In the genomic region with DNA sequence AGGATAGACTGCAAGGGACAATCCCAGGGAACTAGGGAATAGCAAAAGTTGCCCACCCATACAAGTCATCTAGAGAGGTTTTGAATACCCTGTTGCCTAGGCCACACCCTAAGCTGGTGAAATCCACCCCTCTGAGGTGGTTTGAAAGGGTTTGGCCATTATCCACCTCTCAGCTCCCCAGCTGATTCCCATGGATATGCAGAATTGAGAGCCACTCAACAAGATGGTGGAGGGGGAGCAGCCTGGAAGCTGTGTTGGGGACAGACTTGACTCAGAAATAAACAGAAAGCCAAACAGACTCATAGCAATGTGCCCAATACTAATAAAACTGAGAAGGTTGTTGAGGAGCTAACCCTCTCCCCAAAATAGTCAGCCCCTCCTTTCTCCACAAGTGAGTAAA, we compare ENCODE assay signal across 36 cellular contexts. TPM values are rescaled to one million over a fixed set of nuclear protein-coding genes. Genes with fewer than 3 reads are reported as not detected.
"Had no signal": no experiment of that assay in that cellular context is flagged by ENCODE, and none has a peak within 500 bp of the region (broad histone marks: within the 10 kb centered on the region; RNA-seq: fewer than 3 reads in every experiment).

No MANE protein-coding gene starts in this region.

- H3K4me3 Mint-ChIP-seq: activated B cell treated with CpG ODN at 0.5 μM for 24 hours; activated CD4-positive, alpha-beta memory T cell treated with anti-CD3 and anti-CD28 coated beads for 36 hours; activated CD4-positive, alpha-beta T cell treated with anti-CD3 and anti-CD28 coated beads, Interleukin-2, amount 10 ng/mL, durations not matched to agents 24 days and 14 days; activated CD8-positive, alpha-beta T cell treated with anti-CD3 and anti-CD28 coated beads for 36 hours; activated naive CD4-positive, alpha-beta T cell treated with anti-CD3 and anti-CD28 coated beads, Interleukin-2, amount 10 ng/mL, durations not matched to agents 7 days and 5 days; activated naive CD4-positive, alpha-beta T cell treated with anti-CD3 and anti-CD28 coated beads, Interleukin-2, amount 50 U/mL, for 24 hours; activated naive CD8-positive, alpha-beta T cell; activated naive CD8-positive, alpha-beta T cell treated with anti-CD3 and anti-CD28 coated beads, Interleukin-2, amount 10 ng/mL, durations not matched to agents 7 days and 5 days; activated naive CD8-positive, alpha-beta T cell treated with anti-CD3 and anti-CD28 coated beads, Interleukin-2, amount 50 U/mL, for 24 hours; activated T-cell treated with anti-CD3 and anti-CD28 coated beads, Interleukin-2, amount 50 U/mL, for 24 hours; brain; central memory CD8-positive, alpha-beta T cell; T-helper 1 cell treated with Interleukin-12 subunit alpha and Interleukin-12 subunit beta and Interleukin-4 antibody, amounts not matched to agents 30 μg/mL and 1 μg/mL, for 36 hours; T-helper 2 cell treated with Interferon-gamma antibody and Interleukin-4, amounts not matched to agents 5 μg/mL and 100 μg/mL, for 36 hours had no signal

- H3K4me3 ChIP-seq: ascending aorta, cardiac muscle cell had no signal

- DNase-seq: activated B cell treated with CpG ODN at 0.5 μM for 24 hours; activated CD4-positive, alpha-beta memory T cell treated with anti-CD3 and anti-CD28 coated beads for 36 hours; activated CD4-positive, alpha-beta T cell treated with anti-CD3 and anti-CD28 coated beads for 4 hours; activated CD4-positive, alpha-beta T cell treated with anti-CD3 and anti-CD28 coated beads, Interleukin-2, amount 10 ng/mL, durations not matched to agents 24 days and 14 days; activated CD4-positive, alpha-beta T cell treated with anti-CD3 and anti-CD28 coated beads, Interleukin-2, amount 50 U/mL, for 1 hour; activated CD4-positive, alpha-beta T cell treated with anti-CD3 and anti-CD28 coated beads, Interleukin-2, amount 50 U/mL, for 4 hours; activated CD4-positive, CD25-positive, alpha-beta regulatory T cell treated with anti-CD3 and anti-CD28 coated beads, Interleukin-2, amount 50 U/mL, for 72 hours; activated CD8-positive, alpha-beta memory T cell treated with anti-CD3 and anti-CD28 coated beads, Interleukin-2, amount 50 U/mL, for 4 hours; activated CD8-positive, alpha-beta T cell treated with anti-CD3 and anti-CD28 coated beads for 36 hours; activated effector memory CD4-positive, alpha-beta T cell treated with Interleukin-2 at 50 U/mL for 16 hours; activated gamma-delta T cell; activated naive CD4-positive, alpha-beta T cell treated with anti-CD3 and anti-CD28 coated beads, Interleukin-2, amount 10 ng/mL, durations not matched to agents 7 days and 5 days; activated naive CD4-positive, alpha-beta T cell treated with Interleukin-2 at 50 U/mL for 16 hours; activated naive CD8-positive, alpha-beta T cell treated with anti-CD3 and anti-CD28 coated beads, Interleukin-2, amount 10 ng/mL, durations not matched to agents 7 days and 5 days; activated naive CD8-positive, alpha-beta T cell treated with anti-CD3 and anti-CD28 coated beads, Interleukin-2, amount 50 U/mL, for 24 hours; activated T-cell treated with anti-CD3 and anti-CD28 coated beads, Interleukin-2, amount 50 U/mL, for 24 hours; activated T-cell treated with anti-CD3 and anti-CD28 coated beads, Interleukin-2, amount 50 U/mL, for 48 hours; amygdala; anterior cingulate cortex; caudate nucleus; cerebellar nuclear complex; T-helper 1 cell; T-helper 2 cell; T-helper 9 cell had no signal

- H3K27ac Mint-ChIP-seq: activated B cell treated with CpG ODN at 0.5 μM for 24 hours; activated CD4-positive, alpha-beta memory T cell treated with anti-CD3 and anti-CD28 coated beads for 36 hours; activated CD4-positive, alpha-beta T cell treated with anti-CD3 and anti-CD28 coated beads, Interleukin-2, amount 10 ng/mL, durations not matched to agents 24 days and 14 days; activated CD8-positive, alpha-beta T cell treated with anti-CD3 and anti-CD28 coated beads for 36 hours; activated naive CD4-positive, alpha-beta T cell treated with anti-CD3 and anti-CD28 coated beads, Interleukin-2, amount 10 ng/mL, durations not matched to agents 7 days and 5 days; activated naive CD4-positive, alpha-beta T cell treated with anti-CD3 and anti-CD28 coated beads, Interleukin-2, amount 50 U/mL, for 24 hours; activated naive CD8-positive, alpha-beta T cell; activated naive CD8-positive, alpha-beta T cell treated with anti-CD3 and anti-CD28 coated beads, Interleukin-2, amount 10 ng/mL, durations not matched to agents 7 days and 5 days; activated naive CD8-positive, alpha-beta T cell treated with anti-CD3 and anti-CD28 coated beads, Interleukin-2, amount 50 U/mL, for 24 hours; activated T-cell treated with anti-CD3 and anti-CD28 coated beads, Interleukin-2, amount 50 U/mL, for 24 hours; activated T-helper 2 cell treated with anti-CD3 and anti-CD28 coated beads, Interferon-gamma antibody, Interleukin-2, Interleukin-4, amounts not matched to agents 10 μg/mL and 5 μg/mL and 100 μg/mL, durations not matched to agents 14 hours and 24 hours and 36 hours; brain; T-helper 1 cell treated with Interleukin-12 subunit alpha and Interleukin-12 subunit beta and Interleukin-4 antibody, amounts not matched to agents 30 μg/mL and 1 μg/mL, for 36 hours; T-helper 2 cell treated with Interferon-gamma antibody and Interleukin-4, amounts not matched to agents 5 μg/mL and 100 μg/mL, for 36 hours had no signal

- H3K9me3 ChIP-seq: ascending aorta had no signal

- H3K27me3 ChIP-seq: ascending aorta, cardiac muscle cell had no signal

- H3K36me3 ChIP-seq: ascending aorta, cardiac muscle cell had no signal

- H3K27me3 Mint-ChIP-seq: activated CD4-positive, alpha-beta T cell treated with anti-CD3 and anti-CD28 coated beads, Interleukin-2, amount 10 ng/mL, durations not matched to agents 24 days and 14 days had no signal

- H3K27ac ChIP-seq: ascending aorta, cardiac muscle cell, VCaP had no signal

- H3K4me1 Mint-ChIP-seq: activated B cell treated with CpG ODN at 0.5 μM for 24 hours; activated CD4-positive, alpha-beta T cell treated with anti-CD3 and anti-CD28 coated beads, Interleukin-2, amount 10 ng/mL, durations not matched to agents 24 days and 14 days; activated naive CD4-positive, alpha-beta T cell treated with anti-CD3 and anti-CD28 coated beads, Interleukin-2, amount 10 ng/mL, durations not matched to agents 7 days and 5 days; activated naive CD4-positive, alpha-beta T cell treated with anti-CD3 and anti-CD28 coated beads, Interleukin-2, amount 50 U/mL, for 24 hours; activated naive CD8-positive, alpha-beta T cell treated with anti-CD3 and anti-CD28 coated beads, Interleukin-2, amount 50 U/mL, for 24 hours; brain; central memory CD8-positive, alpha-beta T cell had no signal

- ATAC-seq: activated CD8-positive, alpha-beta T cell treated with anti-CD3 and anti-CD28 coated beads for 36 hours; activated naive CD8-positive, alpha-beta T cell treated with anti-CD3 and anti-CD28 coated beads, Interleukin-2, amount 50 U/mL, for 24 hours had no signal

- H3K36me3 Mint-ChIP-seq: activated CD4-positive, alpha-beta memory T cell treated with anti-CD3 and anti-CD28 coated beads for 36 hours; activated naive CD4-positive, alpha-beta T cell treated with anti-CD3 and anti-CD28 coated beads, Interleukin-2, amount 10 ng/mL, durations not matched to agents 7 days and 5 days; activated naive CD4-positive, alpha-beta T cell treated with anti-CD3 and anti-CD28 coated beads, Interleukin-2, amount 50 U/mL, for 24 hours; activated naive CD8-positive, alpha-beta T cell; activated naive CD8-positive, alpha-beta T cell treated with anti-CD3 and anti-CD28 coated beads, Interleukin-2, amount 10 ng/mL, durations not matched to agents 7 days and 5 days; brain had no signal

- H3K4me1 ChIP-seq: ascending aorta had no signal

- H3K9me3 Mint-ChIP-seq: activated CD4-positive, alpha-beta memory T cell treated with anti-CD3 and anti-CD28 coated beads for 36 hours; activated CD8-positive, alpha-beta T cell treated with anti-CD3 and anti-CD28 coated beads for 36 hours; activated naive CD4-positive, alpha-beta T cell treated with anti-CD3 and anti-CD28 coated beads, Interleukin-2, amount 10 ng/mL, durations not matched to agents 7 days and 5 days; activated naive CD4-positive, alpha-beta T cell treated with anti-CD3 and anti-CD28 coated beads, Interleukin-2, amount 50 U/mL, for 24 hours; activated naive CD8-positive, alpha-beta T cell treated with anti-CD3 and anti-CD28 coated beads, Interleukin-2, amount 50 U/mL, for 24 hours; activated T-cell treated with anti-CD3 and anti-CD28 coated beads, Interleukin-2, amount 50 U/mL, for 24 hours; activated T-helper 2 cell treated with anti-CD3 and anti-CD28 coated beads, Interferon-gamma antibody, Interleukin-2, Interleukin-4, amounts not matched to agents 10 μg/mL and 5 μg/mL and 100 μg/mL, durations not matched to agents 14 hours and 24 hours and 36 hours; central memory CD8-positive, alpha-beta T cell; T-helper 2 cell treated with Interferon-gamma antibody and Interleukin-4, amounts not matched to agents 5 μg/mL and 100 μg/mL, for 36 hours had no signal

RNA-seq across cellular contexts. Expression of a gene that starts 10.9 kb away (rescaled TPM):
- total RNA-seq: activated B cell treated with CpG ODN at 0.5 μM for 24 hours; activated CD4-positive, alpha-beta memory T cell treated with anti-CD3 and anti-CD28 coated beads for 36 hours; activated CD4-positive, alpha-beta T cell treated with anti-CD3 and anti-CD28 coated beads, Interleukin-2, amount 10 ng/mL, durations not matched to agents 24 days and 14 days; activated CD8-positive, alpha-beta memory T cell treated with anti-CD3 and anti-CD28 coated beads for 36 hours; activated CD8-positive, alpha-beta T cell treated with anti-CD3 and anti-CD28 coated beads for 36 hours; activated naive CD8-positive, alpha-beta T cell treated with anti-CD3 and anti-CD28 coated beads, Interleukin-2, amount 10 ng/mL, durations not matched to agents 7 days and 5 days; activated T-helper 2 cell treated with anti-CD3 and anti-CD28 coated beads, Interferon-gamma antibody, Interleukin-2, Interleukin-4, amounts not matched to agents 10 μg/mL and 5 μg/mL and 100 μg/mL, durations not matched to agents 14 hours and 24 hours and 36 hours; ascending aorta; bronchial epithelial cell; cardiac muscle cell had no signal
